ENCODE assay signal across 1 cellular context in genomic region chr14:75125617-75126016, GRCh38.
TF ChIP-seq lines count a peak whose summit lies in the region.

No MANE protein-coding gene starts in this region.

TF ChIP-seq in GM12878, 131 proteins besides CTCF, POLR2A, EP300 and RAD21 (continued from another document):
- TF ChIP-seq IRF5 (IDR thresholded peaks at IDR 0.05; ENCODE audit: borderline replicate concordance): no peak
- TF ChIP-seq BHLHE40 (IDR thresholded peaks at IDR 0.05; ENCODE audit: borderline replicate concordance in 1 of 2, low read depth in 2 of 2, low read length in 1 of 2): no peak
- TF ChIP-seq MAX (IDR thresholded peaks at IDR 0.05; ENCODE audit: low read depth, low read length): no peak
- no peak for TF ChIP-seq RAD51 (IDR thresholded peaks at IDR 0.05)
- no peak for TF ChIP-seq SUPT20H (IDR thresholded peaks at IDR 0.05; ENCODE audit: borderline replicate concordance, control insufficient read depth, low read depth, low read length)
- TF ChIP-seq ESRRA (IDR thresholded peaks at IDR 0.05; ENCODE audit: low read length): no peak
- TF ChIP-seq MEF2B (IDR thresholded peaks at IDR 0.05; ENCODE audit: partially characterized antibody, poor library complexity, severe bottlenecking): no peak
- no peak for TF ChIP-seq ZNF592 (IDR thresholded peaks at IDR 0.05)
- TF ChIP-seq HDGF (IDR thresholded peaks at IDR 0.05): no peak
- no peak for TF ChIP-seq KDM1A (IDR thresholded peaks at IDR 0.05; ENCODE audit: borderline replicate concordance)
- TF ChIP-seq WRNIP1 (IDR thresholded peaks at IDR 0.05; ENCODE audit: borderline replicate concordance, low read depth, low read length): no peak
